Comparison of ENCODE assay signal across 22 cellular contexts in genomic region chr18:35694803-35695202, GRCh38.
A peak's percentile ranks its signal among the peaks of the same experiment; 100 is the strongest.
DNase-seq lines count a peak whose midpoint lies in the region; ATAC-seq, FAIRE-seq and TF ChIP-seq lines count a peak whose summit lies in the region.
"Had no signal": no experiment of that assay in that cellular context is flagged by ENCODE, and none has a peak within 500 bp of the region (broad histone marks: within the 10 kb centered on the region; RNA-seq: fewer than 3 reads in every experiment).

No MANE protein-coding gene starts in this region.

- H3K27me3 Mint-ChIP-seq in activated CD8-positive, alpha-beta memory T cell treated with anti-CD3 and anti-CD28 coated beads, Interleukin-2, amount 10 ng/mL, durations not matched to agents 7 days and 5 days, result no peaks in the 10 kb centered on the region
- H3K27me3 Mint-ChIP-seq in endodermal cell (ENCODE audit: insufficient read depth), result no peaks in the 10 kb centered on the region
- H3K27me3 Mint-ChIP-seq: activated CD4-positive, alpha-beta memory T cell treated with anti-CD3 and anti-CD28 coated beads, Interleukin-2, amount 10 ng/mL, durations not matched to agents 7 days and 5 days; memory B cell had no signal

- intact Hi-C loops in testis (cut with DNase I; ENCODE audit: low total_unique reads), result no loop called here

- H3K9ac ChIP-seq in MM.1S (ENCODE audit: low read length), result no peak overlapping the region
- no peak overlapping the region for H3K9ac ChIP-seq in endodermal cell (ENCODE audit: extremely low read depth, low read length, poor library complexity, severe bottlenecking)

- H3K4me3 ChIP-seq in MM.1S (ENCODE audit: low read length) (no peak overlapping the region), testis (no peak overlapping the region), endodermal cell (ENCODE audit: low read length) (no peak overlapping the region)
- H3K4me3 ChIP-seq: colonic mucosa, psoas muscle had no signal

- TF ChIP-seq CTCF in MM.1S (IDR thresholded peaks at IDR 0.05; ENCODE audit: low read length), result no peak
- no peak for TF ChIP-seq CTCF in testis (IDR thresholded peaks at IDR 0.05)
- TF ChIP-seq CTCF in endodermal cell (conservative IDR thresholded peaks at IDR 0.05), result no peak

- DNase-seq in activated CD8-positive, alpha-beta memory T cell treated with anti-CD3 and anti-CD28 coated beads, Interleukin-2, amount 10 ng/mL, durations not matched to agents 7 days and 5 days, result no peak
- no peak for DNase-seq in activated CD8-positive, alpha-beta memory T cell treated with anti-CD3 and anti-CD28 coated beads, Interleukin-2, amount 50 U/mL, for 4 hours
- DNase-seq in MM.1S (peak; percentile 61), testis (no peak), HTR-8/SVneo (ENCODE audit: insufficient read length, low spot score) (no peak), activated gamma-delta T cell treated with Interleukin-2 at 50 U/mL for 16 hours (no peak), endodermal cell (no peak)
- DNase-seq: activated CD4-positive, alpha-beta memory T cell treated with anti-CD3 and anti-CD28 coated beads, Interleukin-2, amount 10 ng/mL, durations not matched to agents 7 days and 5 days; activated naive CD4-positive, alpha-beta T cell treated with anti-CD3 and anti-CD28 coated beads, Interleukin-2, amount 50 U/mL, for 16 hours; activated T-cell treated with anti-CD3 and anti-CD28 coated beads, Interleukin-2, amount 50 U/mL, for 4 hours; Calu3; colonic mucosa; H7; IMR-90; NCI-H2081; psoas muscle; small intestine; stimulated activated CD4-positive, alpha-beta T cell treated with anti-CD3 and anti-CD28 coated beads, Interleukin-4, amount 100 ng/mL, for 4 hours had no signal

- H3K9me3 Mint-ChIP-seq in activated CD8-positive, alpha-beta memory T cell treated with anti-CD3 and anti-CD28 coated beads, Interleukin-2, amount 10 ng/mL, durations not matched to agents 7 days and 5 days (ENCODE audit: low read depth), result no peaks in the 10 kb centered on the region
- H3K9me3 Mint-ChIP-seq in endodermal cell, result no peaks in the 10 kb centered on the region
- H3K9me3 Mint-ChIP-seq: activated CD4-positive, alpha-beta memory T cell treated with anti-CD3 and anti-CD28 coated beads, Interleukin-2, amount 10 ng/mL, durations not matched to agents 7 days and 5 days; activated T-cell treated with anti-CD3 and anti-CD28 coated beads, Interleukin-2, amount 50 U/mL, for 4 hours; memory B cell; T-helper 1 cell treated with Interleukin-12 subunit alpha and Interleukin-12 subunit beta and Interleukin-4 antibody, amounts not matched to agents 30 μg/mL and 1 μg/mL, for 36 hours had no signal

- no peak overlapping the region for H3K27ac Mint-ChIP-seq in activated CD8-positive, alpha-beta memory T cell treated with anti-CD3 and anti-CD28 coated beads, Interleukin-2, amount 10 ng/mL, durations not matched to agents 7 days and 5 days
- no peak overlapping the region for H3K27ac Mint-ChIP-seq in endodermal cell
- H3K27ac Mint-ChIP-seq: activated CD4-positive, alpha-beta memory T cell treated with anti-CD3 and anti-CD28 coated beads, Interleukin-2, amount 10 ng/mL, durations not matched to agents 7 days and 5 days; memory B cell; T-helper 1 cell treated with Interleukin-12 subunit alpha and Interleukin-12 subunit beta and Interleukin-4 antibody, amounts not matched to agents 30 μg/mL and 1 μg/mL, for 36 hours had no signal

- peaks cover 3% of the 10 kb centered on the region for H3K36me3 Mint-ChIP-seq in activated CD8-positive, alpha-beta memory T cell treated with anti-CD3 and anti-CD28 coated beads, Interleukin-2, amount 10 ng/mL, durations not matched to agents 7 days and 5 days
- peaks cover 16% of the 10 kb centered on the region for H3K36me3 Mint-ChIP-seq in endodermal cell (ENCODE audit: low read depth)

- H3K27ac ChIP-seq in MM.1S (ENCODE audit: low read length) (no peak overlapping the region; the same call in 1 of the 2 replicates), testis (peak overlapping the region; percentile 59 to 70), endodermal cell (ENCODE audit: low read depth, low read length) (no peak overlapping the region)
- H3K27ac ChIP-seq: colonic mucosa had no signal

- no peaks in the 10 kb centered on the region for H4K20me1 ChIP-seq in MM.1S (ENCODE audit: insufficient read depth, low read length)

- peaks cover 17% of the 10 kb centered on the region for H3K4me1 ChIP-seq in MM.1S (ENCODE audit: low read length)
- H3K4me1 ChIP-seq in testis, result peaks cover 14% of the 10 kb centered on the region
- H3K4me1 ChIP-seq in endodermal cell (ENCODE audit: control insufficient read depth, insufficient read depth, low read length), result no peaks in the 10 kb centered on the region
- H3K4me1 ChIP-seq: colonic mucosa had no signal

- ATAC-seq in activated CD8-positive, alpha-beta memory T cell treated with anti-CD3 and anti-CD28 coated beads, Interleukin-2, amount 10 ng/mL, durations not matched to agents 7 days and 5 days, result peak; percentile 20
- ATAC-seq in GM21717 (IDR thresholded peaks at IDR 0.05; ENCODE audit: unreplicated experiment), result peak; percentile 68
- ATAC-seq: activated T-cell treated with anti-CD3 and anti-CD28 coated beads, Interleukin-2, amount 50 U/mL, for 4 hours had no signal

- 77 to 81% methylated on average over 2 of the region's 2 CpGs for WGBS in testis, 2 donors
- WGBS in endodermal cell (ENCODE audit: insufficient coverage in 1 of 2, insufficient read length in 1 of 2), 2 experiments, result 95 to 100% methylated on average over 1 to 2 of the region's 2 CpGs

- no peaks in the 10 kb centered on the region for H3K9me3 ChIP-seq in MM.1S (replicated peaks; ENCODE audit: insufficient read depth, low read length)
- no peaks in the 10 kb centered on the region for H3K9me3 ChIP-seq in testis
- H3K9me3 ChIP-seq in endodermal cell (ENCODE audit: control insufficient read depth, low read length), result no peaks in the 10 kb centered on the region
- H3K9me3 ChIP-seq: colonic mucosa, psoas muscle had no signal

- H3K4me3 Mint-ChIP-seq in activated CD8-positive, alpha-beta memory T cell treated with anti-CD3 and anti-CD28 coated beads, Interleukin-2, amount 10 ng/mL, durations not matched to agents 7 days and 5 days, result no peak overlapping the region
- H3K4me3 Mint-ChIP-seq in endodermal cell, result no peak overlapping the region
- H3K4me3 Mint-ChIP-seq: activated CD4-positive, alpha-beta memory T cell treated with anti-CD3 and anti-CD28 coated beads, Interleukin-2, amount 10 ng/mL, durations not matched to agents 7 days and 5 days; activated T-cell treated with anti-CD3 and anti-CD28 coated beads, Interleukin-2, amount 50 U/mL, for 4 hours; memory B cell; T-helper 1 cell treated with Interleukin-12 subunit alpha and Interleukin-12 subunit beta and Interleukin-4 antibody, amounts not matched to agents 30 μg/mL and 1 μg/mL, for 36 hours had no signal

- peaks cover 8% of the 10 kb centered on the region; the same call in 1 of the 2 replicates for H3F3A ChIP-seq in MM.1S (ENCODE audit: insufficient read depth, low read length)

- CTCF ChIA-PET in activated CD8-positive, alpha-beta memory T cell treated with anti-CD3 and anti-CD28 coated beads, Interleukin-2, amount 10 ng/mL, durations not matched to agents 7 days and 5 days (lab: Charles Lee), result no interaction called here

- no peaks in the 10 kb centered on the region for H3K79me2 ChIP-seq in MM.1S (ENCODE audit: low read length)

- H3K27me3 ChIP-seq in MM.1S (replicated peaks; ENCODE audit: insufficient read depth, low read length) (no peaks in the 10 kb centered on the region), testis (no peaks in the 10 kb centered on the region), endodermal cell (ENCODE audit: control insufficient read depth, insufficient read depth, low read length, poor library complexity, severe bottlenecking) (no peaks in the 10 kb centered on the region)
- H3K27me3 ChIP-seq: colonic mucosa had no signal

- no peak for TF ChIP-seq POLR2A in testis (IDR thresholded peaks at IDR 0.05)

- H3K36me3 ChIP-seq in MM.1S (replicated peaks; ENCODE audit: insufficient read depth, low read length), result no peaks in the 10 kb centered on the region
- H3K36me3 ChIP-seq in testis (ENCODE audit: low read depth, missing control alignments), result no peaks in the 10 kb centered on the region
- H3K36me3 ChIP-seq in endodermal cell (ENCODE audit: control insufficient read depth, insufficient read depth, low read length), result peaks cover 31% of the 10 kb centered on the region
- H3K36me3 ChIP-seq: colonic mucosa had no signal

- peak overlapping the region; percentile 17; the same call in 1 of the 2 replicates for H3K4me2 ChIP-seq in MM.1S (ENCODE audit: low read depth, low read length)

- no peak overlapping the region for H2AFZ ChIP-seq in MM.1S (ENCODE audit: low read length)

- H3K4me1 Mint-ChIP-seq in activated CD8-positive, alpha-beta memory T cell treated with anti-CD3 and anti-CD28 coated beads, Interleukin-2, amount 10 ng/mL, durations not matched to agents 7 days and 5 days, result no peaks in the 10 kb centered on the region
- no peaks in the 10 kb centered on the region for H3K4me1 Mint-ChIP-seq in endodermal cell
- H3K4me1 Mint-ChIP-seq: activated CD4-positive, alpha-beta memory T cell treated with anti-CD3 and anti-CD28 coated beads, Interleukin-2, amount 10 ng/mL, durations not matched to agents 7 days and 5 days; memory B cell had no signal

- no peak for FAIRE-seq in HTR-8/SVneo (lab: Jason Lieb, UNC)
- FAIRE-seq: endothelial cell of umbilical vein, small intestine had no signal

- no peaks in the 10 kb centered on the region for H3K9me2 ChIP-seq in MM.1S (replicated peaks; ENCODE audit: insufficient read depth, low read length)

Comparison
In these comparisons a context has a peak if more than half of its experiments do, and no peak if none do; other contexts are left out.
1. H3K27ac ChIP-seq: peak in testis (2 of 2); none in MM.1S (single experiment) and endodermal cell (single experiment).